In genomic region chrX:10016516-10017132, GRCh38 we compare ENCODE assay signal across 9 cellular contexts. TPM values are rescaled to one million over a fixed set of nuclear protein-coding genes. Genes with fewer than 3 reads are reported as not detected.
DNase-seq lines count a peak whose midpoint lies in the region; ATAC-seq and TF ChIP-seq lines count a peak whose summit lies in the region.
"Had no signal": no experiment of that assay in that cellular context is flagged by ENCODE, and none has a peak within 500 bp of the region (broad histone marks: within the 10 kb centered on the region; RNA-seq: fewer than 3 reads in every experiment).

No MANE protein-coding gene starts in this region.

- no peaks in the 10 kb centered on the region for H3K27me3 ChIP-seq in ectodermal cell (ENCODE audit: control insufficient read depth, insufficient read depth, low read length, poor library complexity, severe bottlenecking)

- H3K4me3 Mint-ChIP-seq in natural killer cell: peak overlapping the region; percentile 64

- H3K9me3 Mint-ChIP-seq in natural killer cell: no peaks in the 10 kb centered on the region

- peaks cover 0 to 4% of the 10 kb centered on the region in 2 donors for H3K27me3 Mint-ChIP-seq in natural killer cell (ENCODE audit: low read depth in 2 of 2)

- intact Hi-C loops in natural killer cell (cut with micrococcal nuclease): no loop called here
- intact Hi-C loops in posterior cingulate gyrus (cut with DNase I): loop anchor here (10.0 kb wide), 1 partner anchor 68 kb away; no protein-coding TSS in a partner anchor
- intact Hi-C loops in head of caudate nucleus (cut with DNase I): no loop called here

- no peaks in the 10 kb centered on the region for H3K4me1 ChIP-seq in ectodermal cell (ENCODE audit: control insufficient read depth, insufficient read depth, low read length)

- H3K27ac Mint-ChIP-seq in natural killer cell: peak overlapping the region in 1 of 2 donors; percentile 76

- DNase-seq in AG09309 (ENCODE audit: low read depth) (no peak), M059J (ENCODE audit: low read depth) (peak; percentile 26), natural killer cell (no peak), posterior cingulate gyrus (no peak), head of caudate nucleus (no peak)
- DNase-seq in central memory CD4-positive, alpha-beta T cell: no peak
- DNase-seq in effector CD4-positive, alpha-beta T cell: no peak

- H3K4me3 ChIP-seq in AG09309 (ENCODE audit: control insufficient read depth, low read depth, low read length): peak overlapping the region; percentile 62
- H3K4me3 ChIP-seq in ectodermal cell (ENCODE audit: insufficient read depth, low read depth, low read length): peak overlapping the region; percentile 52

- H3K4me1 Mint-ChIP-seq in natural killer cell: peaks cover 1 to 10% of the 10 kb centered on the region in 2 donors

- WGBS in ectodermal cell, 2 experiments: 35 to 36% methylated on average over 8 to 10 of the region's 11 CpGs

- no peaks in the 10 kb centered on the region for H3K9me3 ChIP-seq in ectodermal cell (ENCODE audit: control insufficient read depth, low read length)

- ATAC-seq in natural killer cell: no peak

- no peaks in the 10 kb centered on the region for H3K36me3 ChIP-seq in ectodermal cell (ENCODE audit: control insufficient read depth, insufficient read depth, low read length)

- H3K27ac ChIP-seq in ectodermal cell (ENCODE audit: insufficient read depth, low read depth, low read length, poor library complexity, severe bottlenecking): no peak overlapping the region

- no peaks in the 10 kb centered on the region for H3K36me3 Mint-ChIP-seq in natural killer cell

- TF ChIP-seq CTCF in AG09309 (IDR thresholded peaks at IDR 0.05; ENCODE audit: control insufficient read depth, insufficient read depth, low read depth, low read length, missing control alignments): no peak
- no peak for TF ChIP-seq CTCF in natural killer cell (IDR thresholded peaks at IDR 0.05)

RNA-seq across cellular contexts. Expression of gene CLDN34, which starts 49.5 kb away (rescaled TPM):
- total RNA-seq in M059J (2014; rRNA removed; shearing (Covaris generic)): not detected in 2 replicates
- polyA plus RNA-seq in ectodermal cell (2013, experiment 1 of 4): not detected
- not detected for polyA plus RNA-seq in ectodermal cell (2013, experiment 2 of 4)
- not detected for polyA plus RNA-seq in ectodermal cell (2013, experiment 3 of 4)
- not detected for polyA plus RNA-seq in ectodermal cell (2013, experiment 4 of 4)
- not detected for total RNA-seq in natural killer cell
- total RNA-seq: LHCN-M2 had no signal
